Comparison of ENCODE assay signal across 1 cellular context in the genomic region with DNA sequence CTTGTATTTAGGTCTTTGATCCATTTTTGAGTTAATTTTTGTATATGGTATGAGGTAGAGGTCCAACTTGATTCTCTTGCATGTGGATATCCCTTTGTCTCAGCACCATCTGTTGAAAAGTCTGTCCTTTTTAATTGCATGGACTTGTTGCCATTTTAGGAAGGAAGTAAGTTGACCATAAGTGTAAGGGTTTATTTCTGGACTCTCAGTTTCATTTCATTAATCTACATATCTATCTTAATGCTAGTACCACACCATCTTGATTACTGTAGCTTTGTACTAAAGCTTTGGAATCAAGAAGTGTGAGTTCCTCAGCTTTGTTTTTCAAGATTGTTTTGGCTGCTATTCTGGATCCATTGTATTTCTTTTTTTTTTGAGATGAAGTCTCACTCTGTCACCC.
TF ChIP-seq lines count a peak whose summit lies in the region.

No MANE protein-coding gene starts in this region.

TF ChIP-seq in SK-N-SH treated with all-trans-retinoic acid at 6 μM for 48 hours, 23 proteins besides CTCF, POLR2A, EP300 and RAD21 (continued from another document):
- TF ChIP-seq, protein P1, sequence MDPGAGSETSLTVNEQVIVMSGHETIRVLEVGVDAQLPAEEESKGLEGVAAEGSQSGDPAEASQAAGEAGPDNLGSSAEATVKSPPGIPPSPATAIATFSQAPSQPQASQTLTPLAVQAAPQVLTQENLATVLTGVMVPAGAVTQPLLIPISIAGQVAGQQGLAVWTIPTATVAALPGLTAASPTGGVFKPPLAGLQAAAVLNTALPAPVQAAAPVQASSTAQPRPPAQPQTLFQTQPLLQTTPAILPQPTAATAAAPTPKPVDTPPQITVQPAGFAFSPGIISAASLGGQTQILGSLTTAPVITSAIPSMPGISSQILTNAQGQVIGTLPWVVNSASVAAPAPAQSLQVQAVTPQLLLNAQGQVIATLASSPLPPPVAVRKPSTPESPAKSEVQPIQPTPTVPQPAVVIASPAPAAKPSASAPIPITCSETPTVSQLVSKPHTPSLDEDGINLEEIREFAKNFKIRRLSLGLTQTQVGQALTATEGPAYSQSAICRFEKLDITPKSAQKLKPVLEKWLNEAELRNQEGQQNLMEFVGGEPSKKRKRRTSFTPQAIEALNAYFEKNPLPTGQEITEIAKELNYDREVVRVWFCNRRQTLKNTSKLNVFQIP (CRISPR knock-in tag; IDR thresholded peaks at IDR 0.05; ENCODE audit: borderline replicate concordance, low read depth), result no peak
- TF ChIP-seq ZC3H10 (CRISPR knock-in tag; IDR thresholded peaks at IDR 0.05), result no peak
- TF ChIP-seq, protein P2, sequence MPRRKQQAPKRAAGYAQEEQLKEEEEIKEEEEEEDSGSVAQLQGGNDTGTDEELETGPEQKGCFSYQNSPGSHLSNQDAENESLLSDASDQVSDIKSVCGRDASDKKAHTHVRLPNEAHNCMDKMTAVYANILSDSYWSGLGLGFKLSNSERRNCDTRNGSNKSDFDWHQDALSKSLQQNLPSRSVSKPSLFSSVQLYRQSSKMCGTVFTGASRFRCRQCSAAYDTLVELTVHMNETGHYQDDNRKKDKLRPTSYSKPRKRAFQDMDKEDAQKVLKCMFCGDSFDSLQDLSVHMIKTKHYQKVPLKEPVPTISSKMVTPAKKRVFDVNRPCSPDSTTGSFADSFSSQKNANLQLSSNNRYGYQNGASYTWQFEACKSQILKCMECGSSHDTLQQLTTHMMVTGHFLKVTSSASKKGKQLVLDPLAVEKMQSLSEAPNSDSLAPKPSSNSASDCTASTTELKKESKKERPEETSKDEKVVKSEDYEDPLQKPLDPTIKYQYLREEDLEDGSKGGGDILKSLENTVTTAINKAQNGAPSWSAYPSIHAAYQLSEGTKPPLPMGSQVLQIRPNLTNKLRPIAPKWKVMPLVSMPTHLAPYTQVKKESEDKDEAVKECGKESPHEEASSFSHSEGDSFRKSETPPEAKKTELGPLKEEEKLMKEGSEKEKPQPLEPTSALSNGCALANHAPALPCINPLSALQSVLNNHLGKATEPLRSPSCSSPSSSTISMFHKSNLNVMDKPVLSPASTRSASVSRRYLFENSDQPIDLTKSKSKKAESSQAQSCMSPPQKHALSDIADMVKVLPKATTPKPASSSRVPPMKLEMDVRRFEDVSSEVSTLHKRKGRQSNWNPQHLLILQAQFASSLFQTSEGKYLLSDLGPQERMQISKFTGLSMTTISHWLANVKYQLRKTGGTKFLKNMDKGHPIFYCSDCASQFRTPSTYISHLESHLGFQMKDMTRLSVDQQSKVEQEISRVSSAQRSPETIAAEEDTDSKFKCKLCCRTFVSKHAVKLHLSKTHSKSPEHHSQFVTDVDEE (CRISPR knock-in tag; IDR thresholded peaks at IDR 0.05), result no peak
